In the genomic region with DNA sequence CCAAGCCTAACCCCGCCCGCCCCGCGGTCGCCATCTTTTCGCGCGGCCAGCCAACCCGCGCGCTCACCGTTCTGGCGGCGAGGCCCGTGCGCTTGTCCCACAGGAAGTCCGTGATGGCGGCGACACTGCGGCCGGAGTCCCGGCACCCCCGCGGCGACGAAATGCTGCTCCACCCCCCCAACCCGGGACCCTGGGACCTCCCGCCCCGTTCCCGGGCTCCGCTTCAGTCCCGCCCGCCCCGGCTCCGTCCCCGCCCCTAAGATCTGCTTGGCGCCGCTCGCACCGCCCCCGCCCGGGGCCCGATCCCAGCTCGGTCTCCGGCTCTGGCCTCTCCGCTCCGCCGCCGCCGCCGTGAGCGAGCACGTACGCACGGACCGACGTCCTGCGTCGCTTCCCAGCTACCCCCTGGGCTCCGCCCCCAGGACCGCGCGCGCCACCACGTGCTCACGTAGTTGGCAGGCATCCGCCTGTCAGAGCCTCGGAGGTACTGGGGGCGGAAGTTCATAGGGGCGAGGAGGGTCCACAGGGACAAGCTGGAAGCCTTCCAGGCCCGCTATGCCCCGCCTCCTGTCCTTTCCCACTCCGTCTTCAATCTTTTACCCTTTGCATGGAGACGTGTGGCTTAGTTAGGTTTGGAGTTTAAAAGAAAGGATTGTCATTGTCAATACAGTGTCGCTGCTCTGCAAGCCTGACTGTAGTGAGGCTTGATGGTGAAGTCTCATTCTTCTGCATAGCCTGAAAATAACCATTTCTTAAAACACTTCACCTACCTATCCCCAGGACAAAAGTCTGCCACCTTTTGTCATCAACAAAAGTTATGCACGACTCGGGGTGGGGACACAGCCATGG, we compare ENCODE assay signal across 8 cellular contexts. TPM values are rescaled to one million over a fixed set of nuclear protein-coding genes. Genes with fewer than 3 reads are reported as not detected.
DNase-seq lines count a peak whose midpoint lies in the region; ATAC-seq and TF ChIP-seq lines count a peak whose summit lies in the region.

A gene (minus strand): TSS at position 371 of the 849 bp plus-strand sequence. CDS start 2,527 bp downstream, outside the sequence.

- H3K36me3 ChIP-seq in KOPT-K1 (ENCODE audit: insufficient read depth, low read length) = peaks cover 37% of the 10 kb centered on the region
- H3K36me3 ChIP-seq in Peyer's patch = peaks cover 0 to 32% (median 4%) of the 10 kb centered on the region in 3 donors
- H3K36me3 ChIP-seq in esophagus (ENCODE audit: control insufficient read depth in 2 of 2, insufficient read depth in 2 of 2, low read length in 1 of 2) = peaks cover 11 to 22% of the 10 kb centered on the region in 2 donors
- peaks cover 25% of the 10 kb centered on the region for H3K36me3 ChIP-seq in muscle layer of colon (ENCODE audit: insufficient read depth, low read length)

- H3K9me3 ChIP-seq in KOPT-K1 (ENCODE audit: insufficient read depth, low read length, poor library complexity, severe bottlenecking) (no peaks in the 10 kb centered on the region), Peyer's patch (no peaks in the 10 kb centered on the region), esophagus (ENCODE audit: control insufficient read depth in 2 of 2, insufficient read depth in 1 of 2, low read depth in 1 of 2, low read length in 1 of 2) (no peaks in the 10 kb centered on the region), muscle layer of colon (ENCODE audit: low read length) (no peaks in the 10 kb centered on the region)

- peak; percentile 65 to 84 for TF ChIP-seq POLR2A in Peyer's patch (IDR thresholded peaks at IDR 0.05)

- H3K4me3 Mint-ChIP-seq in activated T-cell treated with anti-CD3 and anti-CD28 coated beads, Interleukin-2, amount 50 U/mL, for 4 hours = peak within 1 kb of the TSS; percentile 98

- H3K4me3 ChIP-seq in Peyer's patch = peak within 1 kb of the TSS; percentile 68 to 96 (median 74)
- peak within 1 kb of the TSS; percentile 59 to 66 for H3K4me3 ChIP-seq in esophagus (ENCODE audit: low read depth in 1 of 2, low read length in 2 of 2)
- peak within 1 kb of the TSS; percentile 64 to 90 for H3K4me3 ChIP-seq in muscle layer of colon (ENCODE audit: low read depth in 1 of 2, low read length in 2 of 2)

- peaks cover 42% of the 10 kb centered on the region for H3K4me1 Mint-ChIP-seq in activated T-cell treated with anti-CD3 and anti-CD28 coated beads, Interleukin-2, amount 50 U/mL, for 4 hours (ENCODE audit: low read depth)

- H3K27ac ChIP-seq in KOPT-K1 (ENCODE audit: low read depth, low read length, poor library complexity, severe bottlenecking) = peak within 1 kb of the TSS; percentile 78
- peak within 1 kb of the TSS; percentile 95 to 99 (median 97) for H3K27ac ChIP-seq in Peyer's patch
- H3K27ac ChIP-seq in esophagus (ENCODE audit: low read depth in 2 of 2, low read length in 1 of 2) = peak within 1 kb of the TSS; percentile 88 to 96
- peak within 1 kb of the TSS; percentile 80 for H3K27ac ChIP-seq in muscle layer of colon (ENCODE audit: low read depth, low read length)

- H3K27me3 ChIP-seq in Peyer's patch (no peaks in the 10 kb centered on the region), esophagus (ENCODE audit: control insufficient read depth in 1 of 2, insufficient read depth in 2 of 2, low read length in 2 of 2) (no peaks in the 10 kb centered on the region), muscle layer of colon (ENCODE audit: control insufficient read depth in 1 of 2, insufficient read depth in 2 of 2, low read length in 2 of 2) (no peaks in the 10 kb centered on the region)

- peaks cover 25% of the 10 kb centered on the region for H3K36me3 Mint-ChIP-seq in activated T-cell treated with anti-CD3 and anti-CD28 coated beads, Interleukin-2, amount 50 U/mL, for 4 hours (ENCODE audit: insufficient read depth)

- H3K9me3 Mint-ChIP-seq in activated T-cell treated with anti-CD3 and anti-CD28 coated beads, Interleukin-2, amount 50 U/mL, for 4 hours = no peaks in the 10 kb centered on the region

- WGBS in esophagus, 2 donors = 1% methylated on average over 75 to 77 of the region's 77 CpGs

- peak in 1 of 6 experiments; percentile 6 for TF ChIP-seq CTCF in Peyer's patch (IDR thresholded peaks at IDR 0.05)

- peak within 1 kb of the TSS; percentile 76 for H3K9ac ChIP-seq in muscle layer of colon (ENCODE audit: low read length)

- peak; percentile 78 for ATAC-seq in GM21737 (IDR thresholded peaks at IDR 0.05; ENCODE audit: unreplicated experiment)
- ATAC-seq in activated T-cell treated with anti-CD3 and anti-CD28 coated beads, Interleukin-2, amount 50 U/mL, for 4 hours = peak; percentile 89 to 91

- H3K27me3 Mint-ChIP-seq in activated T-cell treated with anti-CD3 and anti-CD28 coated beads, Interleukin-2, amount 50 U/mL, for 4 hours (ENCODE audit: low read depth) = no peaks in the 10 kb centered on the region

- DNase-seq in DMS53 (lab: John Stamatoyannopoulos, UW) (peak; percentile 99), Peyer's patch (peak; percentile 94 to 98 (median 97))
- DNase-seq in activated T-cell treated with anti-CD3 and anti-CD28 coated beads, Interleukin-2, amount 50 U/mL, for 4 hours = peak; percentile 96
- DNase-seq in stimulated activated CD8-positive, alpha-beta memory T cell treated with anti-CD3 and anti-CD28 coated beads, Interleukin-7, amount 100 ng/mL, for 24 hours (ENCODE audit: low read depth) = peak; percentile 93

- H3K4me1 ChIP-seq in Peyer's patch (peaks cover 0 to 31% (median 8%) of the 10 kb centered on the region in 4 donors), esophagus (ENCODE audit: control insufficient read depth in 2 of 2, insufficient read depth in 2 of 2, low read length in 1 of 2) (peaks cover 0 to 2% of the 10 kb centered on the region in 2 donors), muscle layer of colon (ENCODE audit: insufficient read depth, low read length) (peaks cover 24% of the 10 kb centered on the region)

RNA-seq across cellular contexts. Expression of the gene that starts here (rescaled TPM):
- 100 to 1,000 TPM in 2 of 4 donors, 10 to 100 TPM in 2; 44.7 to 125 (median 98.5) TPM for total RNA-seq in Peyer's patch
- 10 to 100 TPM; 64.2 to 68.4 (median 66.3) TPM for total RNA-seq in activated T-cell treated with anti-CD3 and anti-CD28 coated beads, Interleukin-2, amount 50 U/mL, for 4 hours
- polyA plus RNA-seq in esophagus = 10 to 100 TPM; 29.2 to 55.3 TPM

Comparison
In these comparisons a context has a peak if more than half of its experiments do, and no peak if none do; other contexts are left out.
1. Peak in every context shown above with its lines: DNase-seq, ATAC-seq, H3K4me3 ChIP-seq and H3K27ac ChIP-seq.